Comparison of ENCODE assay signal across 20 cellular contexts in genomic region chr4:157025898-157026297, GRCh38.
"Had no signal": no experiment of that assay in that cellular context is flagged by ENCODE, and none has a peak within 500 bp of the region (broad histone marks: within the 10 kb centered on the region; RNA-seq: fewer than 3 reads in every experiment).

No MANE protein-coding gene starts in this region.

- H3K27ac ChIP-seq: coronary artery, dorsolateral prefrontal cortex, esophagus muscularis mucosa, gastrocnemius medialis, heart right ventricle, left lung, lower lobe of right lung had no signal

- ATAC-seq: gastrocnemius medialis; heart right ventricle; left cardiac atrium; left lung; left ventricle myocardium superior; lower lobe of right lung; mucosa of descending colon; naive thymus-derived CD8-positive, alpha-beta T cell had no signal

- DNase-seq: dermis blood vessel endothelial cell; dorsolateral prefrontal cortex; effector CD4-positive, alpha-beta T cell; effector memory CD4-positive, alpha-beta T cell; foreskin melanocyte; gastrocnemius medialis; glutamatergic neuron; head of caudate nucleus; heart right ventricle; hippocampal formation; left cardiac atrium; left lung; left ventricle myocardium superior; lower lobe of right lung; mesenchymal stem cell; mucosa of descending colon; naive B cell; naive thymus-derived CD8-positive, alpha-beta T cell had no signal

- H3K27me3 ChIP-seq: dorsolateral prefrontal cortex, esophagus muscularis mucosa, gastrocnemius medialis, left lung had no signal

- H3K4me1 ChIP-seq: esophagus muscularis mucosa, gastrocnemius medialis, heart right ventricle, left lung, lower lobe of right lung had no signal

- H3K4me3 ChIP-seq: coronary artery, dorsolateral prefrontal cortex, esophagus muscularis mucosa, gastrocnemius medialis, heart right ventricle, left lung, lower lobe of right lung, mucosa of descending colon had no signal

- H3K9me3 ChIP-seq: esophagus muscularis mucosa, gastrocnemius medialis, left lung, lower lobe of right lung, mucosa of descending colon had no signal

- H3K36me3 ChIP-seq: esophagus muscularis mucosa, gastrocnemius medialis, heart right ventricle, left lung, lower lobe of right lung had no signal
